Comparison of ENCODE assay signal across 13 cellular contexts in the genomic region with DNA sequence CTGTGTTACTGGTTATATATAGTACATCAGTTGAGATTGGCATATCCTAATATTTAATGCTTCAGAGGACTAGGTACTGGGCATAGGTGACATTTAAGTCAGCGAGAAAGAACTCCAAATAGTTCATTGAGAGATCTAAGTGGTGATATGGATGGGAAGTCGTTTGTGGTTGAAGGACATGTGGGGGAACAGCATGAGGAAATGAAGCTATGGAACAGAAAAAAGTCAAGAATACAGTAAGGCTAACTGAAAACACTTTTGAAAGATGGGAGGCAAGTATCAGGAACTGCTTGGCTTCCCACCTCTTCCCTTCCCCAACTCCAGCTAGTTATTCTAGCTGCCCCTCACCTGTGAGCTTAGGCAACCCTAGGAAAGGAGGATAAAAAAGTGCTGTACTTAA.
DNase-seq lines count a peak whose midpoint lies in the region.
"Had no signal": no experiment of that assay in that cellular context is flagged by ENCODE, and none has a peak within 500 bp of the region (broad histone marks: within the 10 kb centered on the region; RNA-seq: fewer than 3 reads in every experiment).

No MANE protein-coding gene starts in this region.

- DNase-seq in SKM-1 treated with dmso at 0.1 percent for 144 hours (lab: John Stamatoyannopoulos, UW; ENCODE audit: unreplicated experiment) = peak; percentile 15
- DNase-seq in SKM-1 (lab: John Stamatoyannopoulos, UW; ENCODE audit: unreplicated experiment) = no peak
- DNase-seq in Kasumi-1 (lab: John Stamatoyannopoulos, UW) = peak; percentile 14 to 26
- peak; percentile 39 for DNase-seq in MV-4-11 (lab: John Stamatoyannopoulos, UW)
- no peak for DNase-seq in stimulated activated CD4-positive, alpha-beta T cell treated with anti-CD3 and anti-CD28 coated beads, Interleukin-4, amount 100 ng/mL, for 24 hours
- DNase-seq in T-helper 9 cell = no peak
- DNase-seq in NCI-H1436 treated with DMSO at 0.1 percent for 48 hours (lab: John Stamatoyannopoulos, UW) = no peak
- DNase-seq: Calu3; CD8-positive, alpha-beta T cell; DMS79 treated with DMSO at 0.1 percent for 48 hours; GF-D8; GOT3; H7 had no signal

Comparison
In these comparisons a context has a peak if more than half of its experiments do, and no peak if none do; other contexts are left out.
1. DNase-seq: peak in SKM-1 treated with dmso at 0.1 percent for 144 hours (single experiment), Kasumi-1 (2 of 2) and MV-4-11 (single experiment); none in SKM-1 (single experiment), stimulated activated CD4-positive, alpha-beta T cell treated with anti-CD3 and anti-CD28 coated beads, Interleukin-4, amount 100 ng/mL, for 24 hours (single experiment), T-helper 9 cell (single experiment) and NCI-H1436 treated with DMSO at 0.1 percent for 48 hours (single experiment).